ENCODE assay signal across 25 cellular contexts in the genomic region with DNA sequence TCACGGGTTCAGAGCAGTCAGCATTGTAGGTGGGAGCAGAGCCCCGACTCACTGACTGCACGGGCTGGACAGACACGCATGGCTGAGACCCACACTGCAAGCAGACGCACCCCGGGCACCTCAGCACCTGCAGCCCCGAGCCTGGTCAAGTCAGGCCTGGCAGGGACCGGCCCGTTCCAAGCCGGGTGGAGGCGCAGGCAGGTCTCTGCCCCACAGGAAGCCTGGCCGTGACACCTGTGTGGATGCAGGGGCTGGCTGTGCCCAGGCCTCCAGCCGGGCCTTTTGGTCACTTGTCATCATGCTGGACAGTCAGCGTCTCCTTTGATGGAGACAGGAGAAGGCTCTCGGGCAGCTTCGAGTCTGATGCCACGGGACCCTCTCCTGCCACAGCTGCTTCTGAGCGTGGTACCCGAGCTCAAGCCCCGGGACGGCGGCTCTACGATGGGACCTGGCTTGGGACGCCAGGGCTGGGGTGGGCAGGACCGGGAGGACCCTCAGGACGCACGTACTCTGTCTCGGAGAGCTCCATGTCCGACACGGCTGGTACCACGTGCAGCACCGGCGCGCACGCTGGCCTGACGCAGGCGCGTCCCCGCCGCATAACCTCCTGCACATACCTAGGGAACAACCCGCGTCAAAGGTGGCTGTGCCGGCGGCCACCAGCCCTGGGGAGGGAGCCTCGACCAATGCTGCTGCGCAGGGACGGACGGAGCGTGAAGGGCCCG. TPM values are rescaled to one million over a fixed set of nuclear protein-coding genes. Genes with fewer than 3 reads are reported as not detected.
DNase-seq lines count a peak whose midpoint lies in the region; ATAC-seq and TF ChIP-seq lines count a peak whose summit lies in the region.
"Had no signal": no experiment of that assay in that cellular context is flagged by ENCODE, and none has a peak within 500 bp of the region (broad histone marks: within the 10 kb centered on the region; RNA-seq: fewer than 3 reads in every experiment).

No MANE protein-coding gene starts in this region.

- H3K4me1 ChIP-seq in Panc1 (ENCODE audit: control insufficient read depth, insufficient read depth, low read length) (no peaks in the 10 kb centered on the region), neuronal stem cell (ENCODE audit: control insufficient read depth in 2 of 2, insufficient read depth in 1 of 2, low read depth in 1 of 2, low read length in 2 of 2) (no peaks in the 10 kb centered on the region), H9 (ENCODE audit: insufficient read depth, low read length) (no peaks in the 10 kb centered on the region)
- H3K4me1 ChIP-seq: HAP-1 had no signal

- H2AK5ac ChIP-seq in neuronal stem cell (ENCODE audit: low read depth, low read length), result no peak overlapping the region
- H2AK5ac ChIP-seq in H9 (ENCODE audit: insufficient read length, low read length), result no peak overlapping the region

- no peak overlapping the region for H3K9ac ChIP-seq in neuronal stem cell (ENCODE audit: low read depth, low read length, poor library complexity)
- H3K9ac ChIP-seq in H9 (ENCODE audit: extremely low read depth, insufficient read length, low read length), result no peak overlapping the region

- DNase-seq in Panc1 (ENCODE audit: low read depth, low spot score) (no peak), chondrocyte (ENCODE audit: low spot score) (peak; percentile 90), neuronal stem cell (ENCODE audit: low spot score) (no peak), H9 (no peak), cortex of kidney (lab: John Stamatoyannopoulos, UW) (no peak)
- no peak for DNase-seq in NK-92 treated with Interleukin-12 subunit alpha and Interleukin-12 subunit beta, amount 100 ng/mL, for 24 hours (lab: John Stamatoyannopoulos, UW)
- no peak for DNase-seq in activated T-helper 2 cell treated with anti-CD3 and anti-CD28 coated beads, Interferon-gamma antibody, Interleukin-2, Interleukin-4, amounts not matched to agents 10 μg/mL and 5 μg/mL and 100 μg/mL, durations not matched to agents 14 hours and 24 hours and 36 hours (ENCODE audit: low spot score)
- DNase-seq: 8988T; ACHN; AML-193; C1 segment of cervical spinal cord; Calu3; CD4-positive, alpha-beta memory T cell; COR-L47; DMS53; DMS79 treated with DMSO at 0.1 percent for 48 hours; GF-D8; HFFc6 had no signal

- H4K20me1 ChIP-seq in H9 (ENCODE audit: control insufficient read depth, insufficient read depth, insufficient read length), result no peaks in the 10 kb centered on the region

- no peak overlapping the region for H4K8ac ChIP-seq in neuronal stem cell (ENCODE audit: low read depth, low read length)
- H4K8ac ChIP-seq in H9 (replicated peaks; ENCODE audit: insufficient read length, low read depth, low read length), result no peak overlapping the region

- no peak overlapping the region for H2BK20ac ChIP-seq in H9 (ENCODE audit: low read depth, low read length, poor library complexity, severe bottlenecking)

- no peak for TF ChIP-seq CTCF in Panc1 (IDR thresholded peaks at IDR 0.05)
- TF ChIP-seq CTCF in chondrocyte (IDR thresholded peaks at IDR 0.05), result no peak
- no peak for TF ChIP-seq CTCF in H9 (conservative IDR thresholded peaks at IDR 0.05)

- CTCF ChIA-PET in Panc1 (lab: Charles Lee), result no interaction called here

- H3K9me3 ChIP-seq in Panc1 (ENCODE audit: control insufficient read depth, insufficient read depth, low read depth, low read length) (no peaks in the 10 kb centered on the region), neuronal stem cell (replicated peaks in 1 of 2; ENCODE audit: control insufficient read depth in 2 of 2, insufficient read depth in 1 of 2, low read depth in 1 of 2, low read length in 2 of 2) (peaks cover 5% of the 10 kb centered on the region in 2 donors), H9 (ENCODE audit: control insufficient read depth, low read depth, low read length) (no peaks in the 10 kb centered on the region)
- H3K9me3 ChIP-seq: A549, HAP-1 had no signal

- peak; percentile 13; the same call in 1 of the 2 replicates for ATAC-seq in Panc1
- ATAC-seq: A549, GM23338 had no signal

- H3K79me1 ChIP-seq in neuronal stem cell (ENCODE audit: low read depth, low read length) (peaks cover 4% of the 10 kb centered on the region), H9 (ENCODE audit: insufficient read depth, low read depth, low read length, poor library complexity, severe bottlenecking) (no peaks in the 10 kb centered on the region)

- H2BK15ac ChIP-seq in neuronal stem cell (ENCODE audit: low read length), result no peak overlapping the region
- no peak overlapping the region for H2BK15ac ChIP-seq in H9 (ENCODE audit: low read depth, low read length)

- H2BK12ac ChIP-seq in neuronal stem cell (ENCODE audit: low read length) (no peak overlapping the region), H9 (ENCODE audit: insufficient read length, low read depth, low read length) (no peak overlapping the region)

- peak overlapping the region; percentile 39 for H2BK5ac ChIP-seq in neuronal stem cell (ENCODE audit: low read length)
- no peak overlapping the region for H2BK5ac ChIP-seq in H9 (ENCODE audit: insufficient read length, low read length)

- H3K27ac ChIP-seq in Panc1 (ENCODE audit: low read length) (no peak overlapping the region), neuronal stem cell (replicated peaks; ENCODE audit: low read length) (no peak overlapping the region), H9 (ENCODE audit: insufficient read length, low read depth, low read length) (no peak overlapping the region)
- H3K27ac ChIP-seq: A549 had no signal

- H3K27me3 Mint-ChIP-seq in chondrocyte (ENCODE audit: low read depth) (no peaks in the 10 kb centered on the region), H9 (ENCODE audit: low read depth) (no peaks in the 10 kb centered on the region)
- H3K27me3 Mint-ChIP-seq in activated T-helper 2 cell treated with anti-CD3 and anti-CD28 coated beads, Interferon-gamma antibody, Interleukin-2, Interleukin-4, amounts not matched to agents 10 μg/mL and 5 μg/mL and 100 μg/mL, durations not matched to agents 14 hours and 24 hours and 36 hours (ENCODE audit: low read depth), result no peaks in the 10 kb centered on the region
- H3K27me3 Mint-ChIP-seq: CD4-positive, alpha-beta memory T cell had no signal

- H3K36me3 Mint-ChIP-seq in chondrocyte (ENCODE audit: low read depth), result peaks cover 13% of the 10 kb centered on the region
- peaks cover 26 to 50% (median 48%) of the 10 kb centered on the region in 3 experiments for H3K36me3 Mint-ChIP-seq in H9 (ENCODE audit: insufficient read depth in 1 of 3, low read depth in 3 of 3)
- H3K36me3 Mint-ChIP-seq in activated T-helper 2 cell treated with anti-CD3 and anti-CD28 coated beads, Interferon-gamma antibody, Interleukin-2, Interleukin-4, amounts not matched to agents 10 μg/mL and 5 μg/mL and 100 μg/mL, durations not matched to agents 14 hours and 24 hours and 36 hours (ENCODE audit: low read depth), result peaks cover 20% of the 10 kb centered on the region

- no peak overlapping the region for H3T11ph ChIP-seq in H9 (ENCODE audit: low read length)

- no peak overlapping the region for H3K4ac ChIP-seq in neuronal stem cell (ENCODE audit: low read length)
- H3K4ac ChIP-seq in H9 (ENCODE audit: low read depth, low read length), result no peak overlapping the region

- no peak overlapping the region for H2AFZ ChIP-seq in neuronal stem cell (ENCODE audit: low read length)
- H2AFZ ChIP-seq in H9 (ENCODE audit: low read length), result no peak overlapping the region
- H2AFZ ChIP-seq: GM23338 had no signal

- H3K4me2 ChIP-seq in neuronal stem cell (ENCODE audit: insufficient read depth, low read length, poor library complexity, severe bottlenecking) (no peak overlapping the region), H9 (ENCODE audit: insufficient read depth, insufficient read length, low read length) (no peak overlapping the region)
- H3K4me2 ChIP-seq: A549, GM23338 had no signal

- H3K4me1 Mint-ChIP-seq in chondrocyte (ENCODE audit: low read depth) (no peaks in the 10 kb centered on the region), H9 (no peaks in the 10 kb centered on the region)
- H3K4me1 Mint-ChIP-seq in activated T-helper 2 cell treated with anti-CD3 and anti-CD28 coated beads, Interferon-gamma antibody, Interleukin-2, Interleukin-4, amounts not matched to agents 10 μg/mL and 5 μg/mL and 100 μg/mL, durations not matched to agents 14 hours and 24 hours and 36 hours (ENCODE audit: low read depth), result no peaks in the 10 kb centered on the region
- H3K4me1 Mint-ChIP-seq: CD4-positive, alpha-beta memory T cell; GM23338 had no signal

- no peaks in the 10 kb centered on the region for H3K23me2 ChIP-seq in H9 (ENCODE audit: insufficient read length, low read depth, low read length, poor library complexity, severe bottlenecking)

- H3K79me2 ChIP-seq in H9 (ENCODE audit: insufficient read depth, low read length), result no peaks in the 10 kb centered on the region

- no CpG with 5 or more reads among the region's 50 CpGs for WGBS in neuronal stem cell (ENCODE audit: extremely low coverage in 2 of 2, insufficient read length in 2 of 2, insufficient replicate concordance in 1 of 2), 2 donors
- no CpG with 5 or more reads among the region's 50 CpGs for WGBS in H9 (ENCODE audit: extremely low coverage, insufficient read length, low lambda C conversion rate)

- no peaks in the 10 kb centered on the region for H3K36me3 ChIP-seq in Panc1 (ENCODE audit: control insufficient read depth, insufficient read depth, low read length)
- H3K36me3 ChIP-seq in neuronal stem cell (replicated peaks in 1 of 2; ENCODE audit: control insufficient read depth in 2 of 2, insufficient read depth in 2 of 2, low read length in 2 of 2), result peaks cover 31 to 76% of the 10 kb centered on the region in 2 donors

- H2BK120ac ChIP-seq in neuronal stem cell (ENCODE audit: low read depth, low read length) (no peak overlapping the region), H9 (ENCODE audit: low read depth, low read length, poor library complexity, severe bottlenecking) (no peak overlapping the region)

- POLR2A ChIA-PET in Panc1 (lab: Charles Lee), result interaction anchor here (0.5 to 0.6 kb wide), 2 partner anchors 11 to 102 kb away, joined by 3 read pairs; no protein-coding TSS in a partner anchor

- H4K91ac ChIP-seq in neuronal stem cell (ENCODE audit: low read depth, low read length, poor library complexity) (no peak overlapping the region), H9 (ENCODE audit: insufficient read length, low read depth, low read length) (no peak overlapping the region)

- no peak overlapping the region for H3K27ac Mint-ChIP-seq in chondrocyte (ENCODE audit: unreplicated experiment)
- H3K27ac Mint-ChIP-seq in H9, result no peak overlapping the region
- no peak overlapping the region for H3K27ac Mint-ChIP-seq in activated T-helper 2 cell treated with anti-CD3 and anti-CD28 coated beads, Interferon-gamma antibody, Interleukin-2, Interleukin-4, amounts not matched to agents 10 μg/mL and 5 μg/mL and 100 μg/mL, durations not matched to agents 14 hours and 24 hours and 36 hours
- H3K27ac Mint-ChIP-seq: CD4-positive, alpha-beta memory T cell; GM23338; HFFc6 had no signal

- in situ Hi-C loops in Panc1 (cut with HindIII; ENCODE audit: low pct_unique_long_range_greater_than_20kb, low sequenced_read_pairs), result no loop called here

- H4K5ac ChIP-seq in H9 (ENCODE audit: insufficient read length, low read depth, low read length), result no peak overlapping the region

- H3K18ac ChIP-seq in neuronal stem cell (ENCODE audit: low read length) (no peak overlapping the region), H9 (ENCODE audit: insufficient read length, low read depth, low read length) (no peak overlapping the region)

- H3K27me3 ChIP-seq in Panc1 (ENCODE audit: control insufficient read depth, insufficient read depth, low read length), result no peaks in the 10 kb centered on the region
- no peaks in the 10 kb centered on the region for H3K27me3 ChIP-seq in neuronal stem cell (ENCODE audit: control insufficient read depth in 3 of 3, insufficient read depth in 3 of 3, low read depth in 1 of 3, low read length in 3 of 3)
- H3K27me3 ChIP-seq in H9 (ENCODE audit: insufficient read depth, low read length), result no peaks in the 10 kb centered on the region

- H3K56ac ChIP-seq in H9 (ENCODE audit: insufficient read length, low read depth, low read length), result no peak overlapping the region

- H3K14ac ChIP-seq in neuronal stem cell (ENCODE audit: low read length), result no peak overlapping the region
- H3K14ac ChIP-seq in H9 (ENCODE audit: insufficient read depth, low read length), result no peak overlapping the region

- H3K4me3 Mint-ChIP-seq in chondrocyte (ENCODE audit: unreplicated experiment) (no peak overlapping the region), H9 (no peak overlapping the region)
- H3K4me3 Mint-ChIP-seq in activated T-helper 2 cell treated with anti-CD3 and anti-CD28 coated beads, Interferon-gamma antibody, Interleukin-2, Interleukin-4, amounts not matched to agents 10 μg/mL and 5 μg/mL and 100 μg/mL, durations not matched to agents 14 hours and 24 hours and 36 hours (ENCODE audit: low read depth), result no peak overlapping the region
- H3K4me3 Mint-ChIP-seq: CD4-positive, alpha-beta memory T cell; GM23338; HFFc6 had no signal

- no TSS peak for BruUV-seq in Panc1 (replicated peaks; lab: Mats Ljungman, UMichigan)

- intact Hi-C loops in Panc1 (cut with micrococcal nuclease; ENCODE audit: unreplicated experiment), result no loop called here
- intact Hi-C loops in activated T-helper 2 cell treated with anti-CD3 and anti-CD28 coated beads, Interferon-gamma antibody, Interleukin-2, Interleukin-4, amounts not matched to agents 10 μg/mL and 5 μg/mL and 100 μg/mL, durations not matched to agents 14 hours and 24 hours and 36 hours (cut with micrococcal nuclease), result no loop called here

- H3K23ac ChIP-seq in neuronal stem cell (ENCODE audit: low read depth, low read length, poor library complexity) (peak overlapping the region; percentile 85), H9 (ENCODE audit: insufficient read length, low read depth, low read length) (no peak overlapping the region)

- no peaks in the 10 kb centered on the region for H3K9me3 Mint-ChIP-seq in chondrocyte (ENCODE audit: low read depth)
- peaks cover 7 to 8% of the 10 kb centered on the region in 2 experiments for H3K9me3 Mint-ChIP-seq in H9
- H3K9me3 Mint-ChIP-seq in activated T-helper 2 cell treated with anti-CD3 and anti-CD28 coated beads, Interferon-gamma antibody, Interleukin-2, Interleukin-4, amounts not matched to agents 10 μg/mL and 5 μg/mL and 100 μg/mL, durations not matched to agents 14 hours and 24 hours and 36 hours, result no peaks in the 10 kb centered on the region
- H3K9me3 Mint-ChIP-seq: GM23338, HFFc6 had no signal

- no peak overlapping the region for H3K4me3 ChIP-seq in Panc1 (ENCODE audit: low read depth in 2 of 2, low read length in 2 of 2)
- no peak overlapping the region for H3K4me3 ChIP-seq in neuronal stem cell (ENCODE audit: low read length in 2 of 2)
- H3K4me3 ChIP-seq: A549, GM23338, HAP-1 had no signal

RNA-seq across cellular contexts. Expression of a gene that starts 7.9 kb away (rescaled TPM):
- total RNA-seq in Panc1 (2021; ENCODE audit: unreplicated experiment), result 1.1 TPM
- polyA plus RNA-seq in Panc1 (2012; ENCODE audit: insufficient read length), result 3.2 TPM
- total RNA-seq in chondrocyte, result 0.89 to 1.6 TPM (median 1.5 TPM) in 3 replicates
- polyA plus RNA-seq in neuronal stem cell (2013, experiment 1 of 2), result 0.43 TPM
- 0.42 TPM for polyA plus RNA-seq in neuronal stem cell (2013, experiment 2 of 2)
- total RNA-seq in H9 (2021), result 1.1 and 1.4 TPM in 2 replicates
- total RNA-seq in activated T-helper 2 cell treated with anti-CD3 and anti-CD28 coated beads, Interferon-gamma antibody, Interleukin-2, Interleukin-4, amounts not matched to agents 10 μg/mL and 5 μg/mL and 100 μg/mL, durations not matched to agents 14 hours and 24 hours and 36 hours, result not detected in 2 replicates
- total RNA-seq: Calu3; CD4-positive, alpha-beta memory T cell; G401; H4; HFFc6 had no signal
- polyA plus RNA-seq: BJ; CD4-positive, alpha-beta memory T cell had no signal

RNA-seq across cellular contexts. Expression of a gene that starts 10.5 kb away (rescaled TPM):
- 2.4 TPM for total RNA-seq in Panc1 (2021; ENCODE audit: unreplicated experiment)
- 8.3 TPM for polyA plus RNA-seq in Panc1 (2012; ENCODE audit: insufficient read length)
- total RNA-seq in chondrocyte, result 0.82 to 4.0 TPM (median 3.7 TPM) in 3 replicates
- 0.85 TPM for polyA plus RNA-seq in neuronal stem cell (2013, experiment 1 of 2)
- 0.89 TPM for polyA plus RNA-seq in neuronal stem cell (2013, experiment 2 of 2)
- 4.2 and 5.9 TPM in 2 replicates for total RNA-seq in H9 (2021)
- total RNA-seq in activated T-helper 2 cell treated with anti-CD3 and anti-CD28 coated beads, Interferon-gamma antibody, Interleukin-2, Interleukin-4, amounts not matched to agents 10 μg/mL and 5 μg/mL and 100 μg/mL, durations not matched to agents 14 hours and 24 hours and 36 hours, result 0.82 TPM in 1 of 2 replicates, not detected in the other
- total RNA-seq: Calu3, Daoy, H4, HFFc6 had no signal
- polyA plus RNA-seq: CD4-positive, alpha-beta memory T cell had no signal

RNA-seq across cellular contexts. Expression of a gene that starts 15.1 kb away (rescaled TPM):
- total RNA-seq in Panc1 (2021; ENCODE audit: unreplicated experiment), result 10.2 TPM
- 25.0 TPM for polyA plus RNA-seq in Panc1 (2012; ENCODE audit: insufficient read length)
- total RNA-seq in chondrocyte, result 20.3 to 23.2 TPM (median 21.0 TPM) in 3 replicates
- polyA plus RNA-seq in neuronal stem cell (2013, experiment 1 of 2), result 1.7 TPM
- 1.5 TPM for polyA plus RNA-seq in neuronal stem cell (2013, experiment 2 of 2)
- 2.9 and 3.4 TPM in 2 replicates for total RNA-seq in H9 (2021)
- total RNA-seq in activated T-helper 2 cell treated with anti-CD3 and anti-CD28 coated beads, Interferon-gamma antibody, Interleukin-2, Interleukin-4, amounts not matched to agents 10 μg/mL and 5 μg/mL and 100 μg/mL, durations not matched to agents 14 hours and 24 hours and 36 hours, result 0.30 and 0.46 TPM in 2 replicates
- total RNA-seq: H4 had no signal
- polyA plus RNA-seq: CD4-positive, alpha-beta memory T cell had no signal

RNA-seq across cellular contexts. Expression of a gene that starts 56.2 kb away (rescaled TPM):
- total RNA-seq in Panc1 (2021; ENCODE audit: unreplicated experiment), result 121 TPM
- 191 TPM for polyA plus RNA-seq in Panc1 (2012; ENCODE audit: insufficient read length)
- 122 to 146 TPM (median 125 TPM) in 3 replicates for total RNA-seq in chondrocyte
- 116 TPM for polyA plus RNA-seq in neuronal stem cell (2013, experiment 1 of 2)
- 123 TPM for polyA plus RNA-seq in neuronal stem cell (2013, experiment 2 of 2)
- 94.9 and 98.8 TPM in 2 replicates for total RNA-seq in H9 (2021)
- 30.3 TPM in 2 replicates for total RNA-seq in activated T-helper 2 cell treated with anti-CD3 and anti-CD28 coated beads, Interferon-gamma antibody, Interleukin-2, Interleukin-4, amounts not matched to agents 10 μg/mL and 5 μg/mL and 100 μg/mL, durations not matched to agents 14 hours and 24 hours and 36 hours
